Comparison of ENCODE assay signal across 8 cellular contexts in the genomic region with DNA sequence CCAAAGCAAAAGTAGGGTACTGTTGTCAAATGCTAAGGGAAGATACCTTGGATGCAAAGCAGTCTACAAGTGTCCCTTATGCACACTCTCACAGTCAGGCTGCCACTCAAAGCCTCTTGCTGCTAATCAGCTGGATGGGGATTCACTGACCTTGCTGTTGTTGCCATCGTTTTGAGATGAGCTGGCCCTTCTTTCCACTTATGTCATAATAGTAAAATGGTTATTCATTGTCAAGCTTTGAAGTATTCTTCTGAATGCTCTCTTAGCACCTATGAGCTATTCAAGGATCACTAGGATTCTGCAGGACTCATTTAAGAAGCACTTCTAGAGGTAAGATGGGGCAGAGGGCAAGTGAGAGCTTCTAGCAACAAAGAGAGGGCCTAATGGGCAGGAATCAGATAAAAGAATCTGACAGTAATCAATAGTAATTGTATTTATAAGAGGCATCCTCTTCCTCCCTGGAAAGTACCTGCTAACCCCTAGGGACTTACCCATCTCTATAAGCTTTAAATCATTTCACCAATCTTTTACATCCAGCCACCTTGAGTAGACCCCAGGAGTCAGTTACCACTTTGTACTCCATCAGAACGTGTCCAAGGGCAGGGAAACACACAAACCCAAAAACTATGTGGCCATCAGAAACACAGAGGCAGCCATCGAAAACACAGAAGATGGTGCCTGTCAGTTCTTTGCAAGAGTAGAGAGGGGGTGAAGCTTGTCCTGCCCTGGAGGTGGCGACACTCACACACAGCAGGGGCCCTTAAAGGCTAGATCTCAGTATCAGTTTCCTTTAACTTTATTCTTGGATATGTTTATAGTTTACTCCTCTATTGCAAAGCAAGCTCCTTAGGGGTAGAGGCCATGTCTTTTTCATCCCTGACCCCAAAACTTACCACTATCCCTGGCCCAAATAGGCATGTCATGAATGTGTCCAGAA.
DNase-seq lines count a peak whose midpoint lies in the region; ATAC-seq and TF ChIP-seq lines count a peak whose summit lies in the region.

No MANE protein-coding gene starts in this region.

- WGBS in heart right ventricle, 2 donors, result 65 to 73% methylated on average over 4 of the region's 4 CpGs

- no peaks in the 10 kb centered on the region for H3K27me3 ChIP-seq in heart right ventricle

- H3K27me3 Mint-ChIP-seq in HFFc6 (ENCODE audit: insufficient read depth), result 0 out of 2 replicates have a peak, but pooled peaks cover 2% of the 10 kb centered on the region

- peak; percentile 11 for DNase-seq in NK-92 treated with Interleukin-12 subunit alpha and Interleukin-12 subunit beta, amount 100 ng/mL, for 24 hours (lab: John Stamatoyannopoulos, UW)
- DNase-seq in NK-92 (lab: John Stamatoyannopoulos, UW; ENCODE audit: unreplicated experiment) (no peak), HFFc6 (peak; percentile 43), NCI-H2029 (lab: John Stamatoyannopoulos, UW) (peak; percentile 37), activated T-cell treated with anti-CD3 and anti-CD28 coated beads for 48 hours (ENCODE audit: low read depth) (peak; percentile 7), heart right ventricle (peak in 1 of 2 donors; percentile 23), NCI-H774 (lab: John Stamatoyannopoulos, UW) (no peak)
- peak; percentile 37 for DNase-seq in stimulated activated CD8-positive, alpha-beta memory T cell treated with anti-CD3 and anti-CD28 coated beads, Interleukin-4, amount 100 ng/mL, for 48 hours

- H3K9me3 Mint-ChIP-seq in HFFc6, result no peaks in the 10 kb centered on the region

- intact Hi-C loops in heart right ventricle (cut with DNase I), result loop anchor here in 9 of 10 donors (2.0 to 10.0 kb wide), 11 partner anchors 56 to 876 kb away; a partner anchor contains a TSS

- H3K4me1 Mint-ChIP-seq in HFFc6 (ENCODE audit: low read depth), result peaks cover 19% of the 10 kb centered on the region

- H3K4me1 ChIP-seq in heart right ventricle, result peaks cover 0 to 14% (median 6%) of the 10 kb centered on the region in 9 donors

- H3K9me3 ChIP-seq in heart right ventricle, result no peaks in the 10 kb centered on the region

- H3K27ac Mint-ChIP-seq in HFFc6, result no peak overlapping the region

- no peaks in the 10 kb centered on the region for H3K36me3 Mint-ChIP-seq in HFFc6 (ENCODE audit: low read depth)

- ATAC-seq in heart right ventricle, result peak in 4 of 8 donors; percentile 39 to 61 (median 43)

- H3K36me3 ChIP-seq in heart right ventricle, result no peaks in the 10 kb centered on the region

- H3K4me3 Mint-ChIP-seq in HFFc6, result no peak overlapping the region

- TF ChIP-seq CTCF in HFFc6 (IDR thresholded peaks at IDR 0.05), result peak; percentile 77
- peak in 8 of 9 donors; percentile 16 to 67 (median 53) for TF ChIP-seq CTCF in heart right ventricle (IDR thresholded peaks at IDR 0.05)

- no peak overlapping the region for H3K27ac ChIP-seq in heart right ventricle

- H3K4me3 ChIP-seq in heart right ventricle, result no peak overlapping the region

Comparison
In these comparisons a context has a peak if more than half of its experiments do, and no peak if none do; other contexts are left out.
1. DNase-seq: peak in NK-92 treated with Interleukin-12 subunit alpha and Interleukin-12 subunit beta, amount 100 ng/mL, for 24 hours (single experiment), HFFc6 (single experiment), NCI-H2029 (single experiment), activated T-cell treated with anti-CD3 and anti-CD28 coated beads for 48 hours (single experiment) and stimulated activated CD8-positive, alpha-beta memory T cell treated with anti-CD3 and anti-CD28 coated beads, Interleukin-4, amount 100 ng/mL, for 48 hours (single experiment); none in NK-92 (single experiment) and NCI-H774 (single experiment).